8 cellular contexts compared by ENCODE assay signal in genomic region chr3:172129868-172130751, GRCh38.
A peak's percentile ranks its signal among the peaks of the same experiment; 100 is the strongest.
DNase-seq lines count a peak whose midpoint lies in the region; ATAC-seq, FAIRE-seq and TF ChIP-seq lines count a peak whose summit lies in the region.

No MANE protein-coding gene starts in this region.

- no peaks in the 10 kb centered on the region for H3K27me3 Mint-ChIP-seq in T-helper 1 cell treated with Interleukin-12 subunit alpha and Interleukin-12 subunit beta and Interleukin-4 antibody, amounts not matched to agents 30 μg/mL and 1 μg/mL, for 36 hours (ENCODE audit: low read depth)

- no peak for TF ChIP-seq RAD21 in GM12878 (IDR thresholded peaks at IDR 0.05; ENCODE audit: insufficient read depth, low read depth, low read length)

- H3K36me3 Mint-ChIP-seq in T-helper 1 cell treated with Interleukin-12 subunit alpha and Interleukin-12 subunit beta and Interleukin-4 antibody, amounts not matched to agents 30 μg/mL and 1 μg/mL, for 36 hours (ENCODE audit: low read depth): peaks cover 33% of the 10 kb centered on the region

- in situ Hi-C loops in GM12878 (cut with MboI): no loop called here

- H3K27me3 ChIP-seq in GM12878 (replicated peaks in 1 of 2; ENCODE audit: control insufficient read depth in 2 of 2, insufficient read depth in 2 of 2, low read length in 1 of 2): no peaks in the 10 kb centered on the region

- H3K4me1 ChIP-seq in GM12878 (ENCODE audit: control insufficient read depth, insufficient read depth, low read length): peaks cover 29% of the 10 kb centered on the region

- H4K20me1 ChIP-seq in GM12878 (ENCODE audit: control insufficient read depth, insufficient read depth): no peaks in the 10 kb centered on the region

- peaks cover 17% of the 10 kb centered on the region for H3K79me2 ChIP-seq in GM12878 (ENCODE audit: control insufficient read depth, insufficient read depth, low read length)

- no peak overlapping the region for H3K4me2 ChIP-seq in GM12878 (ENCODE audit: control insufficient read depth, insufficient read depth)

- CTCF ChIA-PET in GM12878 (lab: Yijun Ruan, JAX): interaction anchor here (0.7 to 4.2 kb wide), 6 partner anchors 11 to 202 kb away, joined by 4 to 27 read pairs (median 4); no protein-coding TSS in a partner anchor

- no peak for TF ChIP-seq CTCF in GM12878 (IDR thresholded peaks at IDR 0.05 in 2 of 3, conservative IDR thresholded peaks at IDR 0.05 in 1 of 3; ENCODE audit: control insufficient read depth in 2 of 3, extremely low read depth in 1 of 3, insufficient read depth in 1 of 3, low read depth in 3 of 3, low read length in 3 of 3)

- SMC1A ChIA-PET in GM12878 (lab: Charles Lee; ENCODE audit: uncharacterized antibody, unreplicated experiment): interaction anchor here (0.7 to 16.7 kb wide), 13 partner anchors 8 to 90 kb away, joined by 3 to 254 read pairs (median 6); no protein-coding TSS in a partner anchor

- TF ChIP-seq EP300 in GM12878 (IDR thresholded peaks at IDR 0.05; ENCODE audit: borderline replicate concordance in 1 of 2, control insufficient read depth in 1 of 2, low read depth in 2 of 2, low read length in 2 of 2): no peak

- ATAC-seq in GM12878 (peak; percentile 12; the same call in 1 of the 3 replicates), GM19395 (IDR thresholded peaks at IDR 0.05; ENCODE audit: unreplicated experiment) (no peak)

- peaks cover 9% of the 10 kb centered on the region for H3K9me3 Mint-ChIP-seq in T-helper 1 cell treated with Interleukin-12 subunit alpha and Interleukin-12 subunit beta and Interleukin-4 antibody, amounts not matched to agents 30 μg/mL and 1 μg/mL, for 36 hours

- BruUV-seq in GM12878 (replicated peaks; lab: Mats Ljungman, UMichigan): no TSS peak

- H3K4me3 ChIP-seq in GM12878: no peak overlapping the region

- peaks cover 40% of the 10 kb centered on the region for H3K4me1 Mint-ChIP-seq in T-helper 1 cell treated with Interleukin-12 subunit alpha and Interleukin-12 subunit beta and Interleukin-4 antibody, amounts not matched to agents 30 μg/mL and 1 μg/mL, for 36 hours (ENCODE audit: low read depth)

- H3K9ac ChIP-seq in GM12878 (ENCODE audit: control insufficient read depth, insufficient read depth, low read length): no peak overlapping the region

- no peaks in the 10 kb centered on the region; the same call in 2 of the 3 replicates for H3K9me3 ChIP-seq in GM12878 (replicated peaks; ENCODE audit: control insufficient read depth, insufficient read depth, low read length)

- H3K27ac Mint-ChIP-seq in T-helper 1 cell treated with Interleukin-12 subunit alpha and Interleukin-12 subunit beta and Interleukin-4 antibody, amounts not matched to agents 30 μg/mL and 1 μg/mL, for 36 hours: peak overlapping the region; percentile 86

- H2AFZ ChIP-seq in GM12878 (ENCODE audit: control insufficient read depth, low read depth, low read length): no peak overlapping the region

- POLR2A ChIA-PET in GM12878 (lab: Charles Lee): interaction anchor here (0.6 to 1.2 kb wide), 2 partner anchors 13 to 38 kb away, joined by 3 to 7 read pairs; no protein-coding TSS in a partner anchor

- no peak overlapping the region for H3K27ac ChIP-seq in GM12878 (ENCODE audit: control insufficient read depth, insufficient read depth)

- H3K36me3 ChIP-seq in GM12878 (ENCODE audit: control insufficient read depth in 2 of 2, insufficient read depth in 2 of 2, low read length in 1 of 2): peaks cover under 1 to 5% of the 10 kb centered on the region in 2 experiments; a peak in 3 of 4 replicates

- intact Hi-C loops in GM12878 (cut with micrococcal nuclease; ENCODE audit: unreplicated experiment): loop anchor here (5.0 kb wide), 1 partner anchor 88 kb away; no protein-coding TSS in a partner anchor

- 81% methylated on average over 17 of the region's 17 CpGs for WGBS in GM12878 (ENCODE audit: insufficient coverage, insufficient replicate concordance, low lambda C conversion rate, missing lambda C conversion rate)

- RAD21 ChIA-PET in GM12878 (lab: Charles Lee; ENCODE audit: unreplicated experiment): interaction anchor here (0.6 to 7.9 kb wide), 8 partner anchors 9 to 301 kb away, joined by 3 to 71 read pairs (median 3); partner anchors contain the start of gene FNDC3B

- peak; percentile 25 for DNase-seq in activated T-cell treated with anti-CD3 and anti-CD28 coated beads for 1 hour (ENCODE audit: low read depth)
- no peak for DNase-seq in activated T-cell treated with anti-CD3 and anti-CD28 coated beads for 4 hours
- no peak for DNase-seq in GM12878 (ENCODE audit: low read depth, low spot score)
- peak; percentile 97 for DNase-seq in islet precursor cell
- peak in 2 of 3 donors; percentile 5 to 28 for DNase-seq in stimulated activated CD4-positive, alpha-beta T cell treated with anti-CD3 and anti-CD28 coated beads, TNF-alpha, amount 100 ng/mL, for 1 hour (ENCODE audit: low read depth in 3 of 3, low spot score in 1 of 3)
- no peak for DNase-seq in NCI-H748 (lab: John Stamatoyannopoulos, UW; ENCODE audit: unreplicated experiment)

- peak overlapping the region; percentile 32 for H3K4me3 Mint-ChIP-seq in T-helper 1 cell treated with Interleukin-12 subunit alpha and Interleukin-12 subunit beta and Interleukin-4 antibody, amounts not matched to agents 30 μg/mL and 1 μg/mL, for 36 hours

- no peak for TF ChIP-seq POLR2A in GM12878 (IDR thresholded peaks at IDR 0.05; ENCODE audit: low read depth, low read length)

- FAIRE-seq in GM12878 (lab: Jason Lieb, UNC): no peak

TF ChIP-seq in GM12878, 131 proteins besides CTCF, POLR2A, EP300 and RAD21 (continues in another document):
- TF ChIP-seq IKZF1 (conservative IDR thresholded peaks at IDR 0.05) (no peak), POLR2AphosphoS2 (IDR thresholded peaks at IDR 0.05; ENCODE audit: low read depth, low read length) (no peak), POU2F2 (IDR thresholded peaks at IDR 0.05; ENCODE audit: borderline replicate concordance, low read depth, low read length) (no peak), BACH1 (IDR thresholded peaks at IDR 0.05; ENCODE audit: borderline replicate concordance) (no peak), RB1 (IDR thresholded peaks at IDR 0.05; ENCODE audit: borderline replicate concordance) (no peak), LARP7 (IDR thresholded peaks at IDR 0.05) (no peak), CREB1 (IDR thresholded peaks at IDR 0.05; ENCODE audit: low read depth) (0 out of 2 replicates have a peak, but pooled peaks have one; percentile 14), MEF2A (IDR thresholded peaks at IDR 0.05; ENCODE audit: insufficient read depth, low read depth, low read length) (0 out of 2 replicates have a peak, but pooled peaks have one; percentile 35), JUNB (IDR thresholded peaks at IDR 0.05) (0 out of 2 replicates have a peak, but pooled peaks have one; percentile 25), ASH2L (IDR thresholded peaks at IDR 0.05; ENCODE audit: borderline replicate concordance, low read depth) (no peak), YY1 (IDR thresholded peaks at IDR 0.05; ENCODE audit: low read depth, low read length) (no peak), TAF1 (IDR thresholded peaks at IDR 0.05; ENCODE audit: borderline replicate concordance, low read depth, low read length) (no peak), ZNF217 (IDR thresholded peaks at IDR 0.05) (no peak)
- TF ChIP-seq, protein P1, sequence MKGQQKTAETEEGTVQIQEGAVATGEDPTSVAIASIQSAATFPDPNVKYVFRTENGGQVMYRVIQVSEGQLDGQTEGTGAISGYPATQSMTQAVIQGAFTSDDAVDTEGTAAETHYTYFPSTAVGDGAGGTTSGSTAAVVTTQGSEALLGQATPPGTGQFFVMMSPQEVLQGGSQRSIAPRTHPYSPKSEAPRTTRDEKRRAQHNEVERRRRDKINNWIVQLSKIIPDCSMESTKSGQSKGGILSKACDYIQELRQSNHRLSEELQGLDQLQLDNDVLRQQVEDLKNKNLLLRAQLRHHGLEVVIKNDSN (IDR thresholded peaks at IDR 0.05; ENCODE audit: borderline replicate concordance, extremely low read length, insufficient read depth, low read depth, low read length): no peak
- TF ChIP-seq, protein P2, sequence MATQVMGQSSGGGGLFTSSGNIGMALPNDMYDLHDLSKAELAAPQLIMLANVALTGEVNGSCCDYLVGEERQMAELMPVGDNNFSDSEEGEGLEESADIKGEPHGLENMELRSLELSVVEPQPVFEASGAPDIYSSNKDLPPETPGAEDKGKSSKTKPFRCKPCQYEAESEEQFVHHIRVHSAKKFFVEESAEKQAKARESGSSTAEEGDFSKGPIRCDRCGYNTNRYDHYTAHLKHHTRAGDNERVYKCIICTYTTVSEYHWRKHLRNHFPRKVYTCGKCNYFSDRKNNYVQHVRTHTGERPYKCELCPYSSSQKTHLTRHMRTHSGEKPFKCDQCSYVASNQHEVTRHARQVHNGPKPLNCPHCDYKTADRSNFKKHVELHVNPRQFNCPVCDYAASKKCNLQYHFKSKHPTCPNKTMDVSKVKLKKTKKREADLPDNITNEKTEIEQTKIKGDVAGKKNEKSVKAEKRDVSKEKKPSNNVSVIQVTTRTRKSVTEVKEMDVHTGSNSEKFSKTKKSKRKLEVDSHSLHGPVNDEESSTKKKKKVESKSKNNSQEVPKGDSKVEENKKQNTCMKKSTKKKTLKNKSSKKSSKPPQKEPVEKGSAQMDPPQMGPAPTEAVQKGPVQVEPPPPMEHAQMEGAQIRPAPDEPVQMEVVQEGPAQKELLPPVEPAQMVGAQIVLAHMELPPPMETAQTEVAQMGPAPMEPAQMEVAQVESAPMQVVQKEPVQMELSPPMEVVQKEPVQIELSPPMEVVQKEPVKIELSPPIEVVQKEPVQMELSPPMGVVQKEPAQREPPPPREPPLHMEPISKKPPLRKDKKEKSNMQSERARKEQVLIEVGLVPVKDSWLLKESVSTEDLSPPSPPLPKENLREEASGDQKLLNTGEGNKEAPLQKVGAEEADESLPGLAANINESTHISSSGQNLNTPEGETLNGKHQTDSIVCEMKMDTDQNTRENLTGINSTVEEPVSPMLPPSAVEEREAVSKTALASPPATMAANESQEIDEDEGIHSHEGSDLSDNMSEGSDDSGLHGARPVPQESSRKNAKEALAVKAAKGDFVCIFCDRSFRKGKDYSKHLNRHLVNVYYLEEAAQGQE (IDR thresholded peaks at IDR 0.05; ENCODE audit: low read depth, low read length): no peak
- TF ChIP-seq, protein P3, sequence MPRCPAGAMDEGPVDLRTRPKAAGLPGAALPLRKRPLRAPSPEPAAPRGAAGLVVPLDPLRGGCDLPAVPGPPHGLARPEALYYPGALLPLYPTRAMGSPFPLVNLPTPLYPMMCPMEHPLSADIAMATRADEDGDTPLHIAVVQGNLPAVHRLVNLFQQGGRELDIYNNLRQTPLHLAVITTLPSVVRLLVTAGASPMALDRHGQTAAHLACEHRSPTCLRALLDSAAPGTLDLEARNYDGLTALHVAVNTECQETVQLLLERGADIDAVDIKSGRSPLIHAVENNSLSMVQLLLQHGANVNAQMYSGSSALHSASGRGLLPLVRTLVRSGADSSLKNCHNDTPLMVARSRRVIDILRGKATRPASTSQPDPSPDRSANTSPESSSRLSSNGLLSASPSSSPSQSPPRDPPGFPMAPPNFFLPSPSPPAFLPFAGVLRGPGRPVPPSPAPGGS (IDR thresholded peaks at IDR 0.05; ENCODE audit: borderline replicate concordance, insufficient read depth, low read depth, low read length, poor library complexity, severe bottlenecking): no peak

Comparison
In these comparisons a context has a peak if more than half of its experiments do, and no peak if none do; other contexts are left out.
1. DNase-seq: peak in activated T-cell treated with anti-CD3 and anti-CD28 coated beads for 1 hour (single experiment), islet precursor cell (single experiment) and stimulated activated CD4-positive, alpha-beta T cell treated with anti-CD3 and anti-CD28 coated beads, TNF-alpha, amount 100 ng/mL, for 1 hour (2 of 3); none in activated T-cell treated with anti-CD3 and anti-CD28 coated beads for 4 hours (single experiment), GM12878 (single experiment) and NCI-H748 (single experiment).